8 cellular contexts compared by ENCODE assay signal in the genomic region with DNA sequence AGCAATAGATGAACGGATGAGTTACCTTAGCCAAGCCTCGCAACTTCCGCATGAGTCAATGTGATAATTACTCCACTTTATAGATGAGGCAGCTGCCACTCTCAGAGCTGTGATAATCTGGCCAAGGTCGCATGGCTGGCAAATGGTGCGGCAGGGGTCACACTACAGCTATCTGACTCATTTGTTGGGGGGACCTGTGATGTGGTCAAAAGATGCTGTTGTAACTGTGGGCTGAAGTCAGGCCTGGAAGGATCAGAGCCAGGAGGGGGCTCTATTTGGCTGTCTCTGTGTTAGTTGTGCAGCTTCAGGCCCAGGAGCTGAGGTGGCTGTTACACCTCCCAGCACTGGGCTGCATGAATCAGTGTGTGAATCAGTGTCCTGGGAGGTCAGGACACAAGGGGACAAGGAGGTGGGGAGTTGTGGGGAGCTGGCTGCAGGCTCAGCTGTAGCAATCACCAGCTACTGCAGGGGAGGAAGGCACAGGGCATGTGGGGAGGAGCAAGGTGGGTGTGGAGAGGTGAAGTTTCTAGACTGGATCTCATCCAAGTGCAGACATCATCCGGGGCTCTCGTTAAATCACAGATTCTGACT. TPM values are rescaled to one million over a fixed set of nuclear protein-coding genes. Genes with fewer than 3 reads are reported as not detected.
DNase-seq lines count a peak whose midpoint lies in the region; ATAC-seq, FAIRE-seq and TF ChIP-seq lines count a peak whose summit lies in the region.

No MANE protein-coding gene starts in this region.

- 88% methylated on average over 7 of the region's 7 CpGs; no CpG with 5 or more reads in 1 of the 2 experiments for WGBS in H1 (ENCODE audit: extremely low coverage in 1 of 2, insufficient coverage in 1 of 2, insufficient read length in 1 of 2, insufficient replicate concordance in 2 of 2, low coverage in 1 of 2, low lambda C conversion rate in 2 of 2, missing lambda C conversion rate in 1 of 2), 2 experiments
- 59 to 61% methylated on average over 7 of the region's 7 CpGs for WGBS in pancreas, 2 donors
- 25 to 63% methylated on average over 2 to 5 of the region's 7 CpGs for WGBS in gastroesophageal sphincter (ENCODE audit: low coverage in 1 of 2), 2 donors

- TF ChIP-seq POLR2A in H1 (IDR thresholded peaks at IDR 0.05; ENCODE audit: control extremely low read depth in 1 of 2, low read depth in 2 of 2, low read length in 2 of 2) (no peak), gastroesophageal sphincter (IDR thresholded peaks at IDR 0.05) (no peak)

- no peak for DNase-seq in GM13977 (ENCODE audit: low spot score)
- DNase-seq in NOMO-1 treated with DMSO at 0.1 percent for 48 hours (lab: John Stamatoyannopoulos, UW; ENCODE audit: unreplicated experiment), result peak; percentile 55
- DNase-seq in H1 (ENCODE audit: low read depth in 1 of 2, low spot score in 2 of 2), result no peak
- DNase-seq in pancreas, result peak in 1 of 6 donors; percentile 31
- no peak for DNase-seq in foreskin melanocyte
- no peak for DNase-seq in activated T-cell treated with anti-CD3 and anti-CD28 coated beads, Interleukin-2, amount 50 U/mL, for 1 hour
- DNase-seq in ecto neural progenitor cell (ENCODE audit: low spot score), result no peak

- no peak overlapping the region for H3K23ac ChIP-seq in H1 (ENCODE audit: insufficient read length)

- no peaks in the 10 kb centered on the region; a peak in 1 of 7 replicates for H3K27me3 ChIP-seq in H1 (replicated peaks in 1 of 4; ENCODE audit: control insufficient read depth in 3 of 4, extremely low read depth in 1 of 4, insufficient read depth in 3 of 4, low read length in 3 of 4)
- H3K27me3 ChIP-seq in pancreas, result no peaks in the 10 kb centered on the region
- H3K27me3 ChIP-seq in gastroesophageal sphincter, result peaks cover 53% of the 10 kb centered on the region

- no peak overlapping the region; the same call in 1 of the 2 replicates for H3K18ac ChIP-seq in H1 (ENCODE audit: extremely low read depth, low read length)

- H3K4me3 ChIP-seq in H1 (ENCODE audit: extremely low read depth in 1 of 4, insufficient read depth in 2 of 4, low read depth in 3 of 4, low read length in 4 of 4) (no peak overlapping the region), pancreas (no peak overlapping the region), gastroesophageal sphincter (no peak overlapping the region)

- H3K23me2 ChIP-seq in H1 (ENCODE audit: low read depth, low read length), result no peaks in the 10 kb centered on the region

- in situ Hi-C loops in GM13977 (cut with MboI; ENCODE audit: low pct_unique_long_range_greater_than_20kb, low sequenced_read_pairs, unreplicated experiment), result no loop called here

- H2BK120ac ChIP-seq in H1 (replicated peaks; ENCODE audit: low read depth, low read length), result peak overlapping the region; percentile 58

- peak overlapping the region; percentile 72 for H4K91ac ChIP-seq in H1 (replicated peaks; ENCODE audit: insufficient read length, low read length)

- H3K9ac ChIP-seq in H1 (replicated peaks in 1 of 4; ENCODE audit: extremely low read depth in 1 of 4, low read depth in 3 of 4, low read length in 3 of 4), result no peak overlapping the region

- H3K4me1 ChIP-seq in H1 (replicated peaks in 1 of 4; ENCODE audit: control insufficient read depth in 3 of 4, insufficient read depth in 4 of 4, low read length in 3 of 4), result peaks cover 0 to 14% (median 7%) of the 10 kb centered on the region in 4 experiments; a peak in 5 of 7 replicates
- no peaks in the 10 kb centered on the region for H3K4me1 ChIP-seq in pancreas
- no peaks in the 10 kb centered on the region for H3K4me1 ChIP-seq in gastroesophageal sphincter

- no peak overlapping the region for H2BK5ac ChIP-seq in H1 (ENCODE audit: low read depth, low read length)

- FAIRE-seq in H1 (lab: Jason Lieb, UNC) (no peak), pancreas (lab: Jason Lieb, UNC) (no peak)

- no peak overlapping the region for H3K56ac ChIP-seq in H1 (replicated peaks; ENCODE audit: insufficient read length, low read depth, low read length)

- no peak overlapping the region for H3K4me2 ChIP-seq in H1 (ENCODE audit: insufficient read depth in 1 of 2, low read depth in 2 of 2, low read length in 2 of 2)

- no peak overlapping the region; the same call in 1 of the 2 replicates for H4K8ac ChIP-seq in H1 (ENCODE audit: extremely low read depth, insufficient read depth, low read length)

- CTCF ChIA-PET in H1 (lab: Charles Lee; ENCODE audit: partially characterized antibody), result interaction anchor here (0.6 to 10.9 kb wide), 19 partner anchors 7 to 378 kb away, joined by 3 to 70 read pairs (median 4); a partner anchor contains a TSS

- no peak overlapping the region for H3K27ac ChIP-seq in H1 (ENCODE audit: low read depth, low read length)
- H3K27ac ChIP-seq in pancreas, result no peak overlapping the region
- no peak overlapping the region for H3K27ac ChIP-seq in gastroesophageal sphincter

- TF ChIP-seq EP300 in H1 (IDR thresholded peaks at IDR 0.05; ENCODE audit: borderline replicate concordance in 1 of 2, low read depth in 2 of 2, low read length in 2 of 2) (no peak), gastroesophageal sphincter (IDR thresholded peaks at IDR 0.05) (no peak)

- H2BK12ac ChIP-seq in H1 (ENCODE audit: low read depth, low read length), result no peak overlapping the region; the same call in 1 of the 2 replicates

- no peak overlapping the region for H2BK20ac ChIP-seq in H1 (ENCODE audit: low read length)

- no peaks in the 10 kb centered on the region for H3K79me1 ChIP-seq in H1 (ENCODE audit: low read depth, low read length)

- H4K20me1 ChIP-seq in H1 (replicated peaks in 1 of 2; ENCODE audit: control insufficient read depth in 1 of 2, insufficient read depth in 2 of 2, low read length in 2 of 2), result no peaks in the 10 kb centered on the region

- ATAC-seq in pancreas (peak in 3 of 4 donors; percentile 29 to 53 (median 47)), gastroesophageal sphincter (no peak)

- H3K36me3 ChIP-seq in H1 (ENCODE audit: control insufficient read depth in 2 of 4, insufficient read depth in 4 of 4, low read length in 3 of 4), result no peaks in the 10 kb centered on the region
- no peaks in the 10 kb centered on the region for H3K36me3 ChIP-seq in pancreas
- H3K36me3 ChIP-seq in gastroesophageal sphincter, result no peaks in the 10 kb centered on the region

- no peaks in the 10 kb centered on the region for H3K79me2 ChIP-seq in H1 (ENCODE audit: control insufficient read depth in 1 of 2, insufficient read depth in 2 of 2, low read length in 2 of 2)

- TF ChIP-seq CTCF in GM13977 (IDR thresholded peaks at IDR 0.05; ENCODE audit: extremely low read depth, insufficient read depth, missing control alignments), result peak; percentile 18
- TF ChIP-seq CTCF in H1 (IDR thresholded peaks at IDR 0.05; ENCODE audit: control extremely low read depth in 1 of 3, insufficient read depth in 1 of 3, low read depth in 1 of 3, low read length in 3 of 3), result no peak
- no peak for TF ChIP-seq CTCF in pancreas (IDR thresholded peaks at IDR 0.05)
- no peak for TF ChIP-seq CTCF in gastroesophageal sphincter (IDR thresholded peaks at IDR 0.05)

- intact Hi-C loops in pancreas (cut with DNase I), result no loop called here

- peak in 1 of 2 experiments; percentile 34; a peak in 2 of 4 replicates for TF ChIP-seq RAD21 in H1 (IDR thresholded peaks at IDR 0.05 in 1 of 2, conservative IDR thresholded peaks at IDR 0.05 in 1 of 2; ENCODE audit: low read depth in 2 of 2, low read length in 2 of 2)

- H3K9me3 ChIP-seq in H1 (ENCODE audit: insufficient read depth in 2 of 2, low read depth in 1 of 2, low read length in 1 of 2) (no peaks in the 10 kb centered on the region), pancreas (no peaks in the 10 kb centered on the region), gastroesophageal sphincter (no peaks in the 10 kb centered on the region)

- H4K5ac ChIP-seq in H1 (ENCODE audit: insufficient read length, low read depth, low read length), result no peak overlapping the region

- no peak overlapping the region for H2AK5ac ChIP-seq in H1 (ENCODE audit: low read depth, low read length)

- no peak overlapping the region for H2BK15ac ChIP-seq in H1 (ENCODE audit: low read length)

- no peak overlapping the region for H3K4ac ChIP-seq in H1 (replicated peaks; ENCODE audit: insufficient read length, low read depth, low read length)

- POLR2A ChIA-PET in H1 (lab: Charles Lee; ENCODE audit: partially characterized antibody), result interaction anchor here (0.6 to 0.7 kb wide), 2 partner anchors 79 to 586 kb away, joined by 3 read pairs; a partner anchor contains a TSS

- no peak overlapping the region for H2AFZ ChIP-seq in H1 (ENCODE audit: low read length)

- H3K14ac ChIP-seq in H1 (ENCODE audit: insufficient read length), result no peak overlapping the region

TF ChIP-seq in H1, 55 proteins besides CTCF, POLR2A, EP300 and RAD21 (continues in another document):
- TF ChIP-seq TAF1 (IDR thresholded peaks at IDR 0.05; ENCODE audit: low read depth, low read length), result no peak
- no peak for TF ChIP-seq TCF12 (IDR thresholded peaks at IDR 0.05; ENCODE audit: low read depth, low read length)
- TF ChIP-seq CREB1 (IDR thresholded peaks at IDR 0.05), result no peak
- no peak for TF ChIP-seq CBX5 (IDR thresholded peaks at IDR 0.05; ENCODE audit: low read depth, low read length)
- TF ChIP-seq BRCA1 (IDR thresholded peaks at IDR 0.05; ENCODE audit: low read depth, low read length), result no peak
- no peak for TF ChIP-seq SP4 (IDR thresholded peaks at IDR 0.05; ENCODE audit: low read length)

RNA-seq across cellular contexts. Expression of a gene that starts 33.1 kb away (rescaled TPM):
- 3.2 and 7.9 TPM in 2 replicates for total RNA-seq in H1 (2021; fragmentation: NEBNext Ultra II Directional; extraction: Animal tissue kit (Norgen Biotek cat#: 25700))
- polyA plus RNA-seq in H1 (2011; rRNA removed), result 2.7 and 3.9 TPM in 2 replicates
- 4.9 TPM for polyA plus RNA-seq in H1 (2011; cell fraction: cytosol; rRNA removed)
- polyA plus RNA-seq in H1 (2011; cell fraction: nucleus; rRNA removed), result 6.5 TPM
- polyA plus RNA-seq in H1 (2012, experiment 1 of 2), result 5.9 to 9.5 TPM (median 6.5 TPM) in 4 replicates
- 9.2 TPM for polyA plus RNA-seq in H1 (2012, experiment 2 of 2)
- polyA plus RNA-seq in H1 (2013, experiment 1 of 2), result 2.5 TPM
- polyA plus RNA-seq in H1 (2013, experiment 2 of 2), result 2.3 TPM
- polyA minus RNA-seq in H1 (2011; rRNA and poly(A)+ RNA removed), result 3.0 and 6.8 TPM in 2 replicates
- polyA minus RNA-seq in H1 (2011; cell fraction: cytosol; rRNA and poly(A)+ RNA removed), result 1.1 TPM
- 2.1 TPM for polyA minus RNA-seq in H1 (2011; cell fraction: nucleus; rRNA and poly(A)+ RNA removed)
- 1 to 10 TPM; 3.3 to 7.1 (median 4.5) TPM for total RNA-seq in pancreas
- polyA plus RNA-seq in pancreas, result 1 to 10 TPM; 6.1 to 6.4 TPM
- total RNA-seq in gastroesophageal sphincter, result under 1 TPM in 3 of 4 donors, not detected in 1; 0.40 to 0.49 (median 0.46) TPM

RNA-seq across cellular contexts. Expression of a gene that starts 52.5 kb away (rescaled TPM):
- not detected in 2 replicates for total RNA-seq in H1 (2021; fragmentation: NEBNext Ultra II Directional; extraction: Animal tissue kit (Norgen Biotek cat#: 25700))
- 0.12 TPM in 1 of 2 replicates, not detected in the other for polyA plus RNA-seq in H1 (2011; rRNA removed)
- not detected for polyA plus RNA-seq in H1 (2011; cell fraction: cytosol; rRNA removed)
- not detected for polyA plus RNA-seq in H1 (2011; cell fraction: nucleus; rRNA removed)
- polyA plus RNA-seq in H1 (2012, experiment 1 of 2), result not detected in 4 replicates
- polyA plus RNA-seq in H1 (2012, experiment 2 of 2), result not detected
- polyA plus RNA-seq in H1 (2013, experiment 1 of 2), result not detected
- not detected for polyA plus RNA-seq in H1 (2013, experiment 2 of 2)
- polyA minus RNA-seq in H1 (2011; rRNA and poly(A)+ RNA removed), result not detected in 2 replicates
- not detected for polyA minus RNA-seq in H1 (2011; cell fraction: cytosol; rRNA and poly(A)+ RNA removed)
- polyA minus RNA-seq in H1 (2011; cell fraction: nucleus; rRNA and poly(A)+ RNA removed), result not detected
- not detected for total RNA-seq in pancreas
- not detected for polyA plus RNA-seq in pancreas
- not detected for total RNA-seq in gastroesophageal sphincter
